In the genomic region with DNA sequence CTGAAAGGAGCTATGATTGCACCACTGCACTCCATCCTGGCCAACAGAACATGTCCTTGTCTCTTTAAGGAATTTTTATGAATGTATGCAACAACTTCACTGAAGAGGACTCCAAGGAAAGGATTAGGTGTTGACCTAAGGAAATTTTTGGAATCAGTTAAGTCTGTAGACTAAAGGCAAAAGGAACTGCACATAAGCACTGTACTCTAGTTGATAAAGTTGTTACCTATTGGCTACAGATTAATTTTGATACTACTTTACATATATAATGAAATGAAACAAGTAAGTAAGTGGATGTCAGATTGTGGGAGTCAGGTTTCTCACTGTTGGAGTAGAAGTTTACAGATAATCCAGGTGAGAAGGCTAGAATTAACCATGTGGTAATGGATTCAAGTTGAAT, we compare ENCODE assay signal across 8 cellular contexts.
"Had no signal": no experiment of that assay in that cellular context is flagged by ENCODE, and none has a peak within 500 bp of the region (broad histone marks: within the 10 kb centered on the region; RNA-seq: fewer than 3 reads in every experiment).

No MANE protein-coding gene starts in this region.

- ATAC-seq: GM12878 had no signal

- FAIRE-seq: G401.6, GM12878, GM12891, GM12892, GM18507, GM19239 had no signal

- DNase-seq: GDM1, GF-D8 had no signal

- H3K4me3 ChIP-seq: GM12878 had no signal
